1 cellular context compared by ENCODE assay signal in genomic region chr11:2807276-2807681, GRCh38.
TF ChIP-seq lines count a peak whose summit lies in the region.

No MANE protein-coding gene starts in this region.

TF ChIP-seq in IMR-90, 13 proteins besides CTCF, POLR2A, EP300 and RAD21 (continued from another document):
- no peak for TF ChIP-seq ELK1 (IDR thresholded peaks at IDR 0.05; ENCODE audit: borderline replicate concordance, low read depth, low read length)
